In the genomic region with DNA sequence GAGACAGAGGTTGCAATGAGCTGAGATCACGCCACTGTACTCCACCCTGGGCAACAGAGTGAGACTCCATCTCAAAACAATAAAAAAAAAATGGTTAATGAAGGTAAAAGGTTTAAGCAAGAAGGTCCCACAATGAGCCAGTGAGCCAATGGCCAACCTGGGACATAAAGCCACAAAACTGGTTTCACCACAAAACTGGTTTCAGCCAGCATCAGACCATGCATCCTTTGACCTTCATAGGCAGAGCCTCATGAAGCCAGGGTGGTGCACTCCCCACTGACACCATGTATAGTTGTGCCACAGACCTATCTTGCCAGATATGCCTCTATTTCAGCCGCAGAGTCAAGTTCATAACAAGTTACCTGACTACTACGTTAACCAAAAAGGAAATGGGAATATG, we compare ENCODE assay signal across 24 cellular contexts. TPM values are rescaled to one million over a fixed set of nuclear protein-coding genes. Genes with fewer than 3 reads are reported as not detected.
DNase-seq lines count a peak whose midpoint lies in the region; ATAC-seq and TF ChIP-seq lines count a peak whose summit lies in the region.
"Had no signal": no experiment of that assay in that cellular context is flagged by ENCODE, and none has a peak within 500 bp of the region (broad histone marks: within the 10 kb centered on the region; RNA-seq: fewer than 3 reads in every experiment).

No MANE protein-coding gene starts in this region.

- CTCF ChIA-PET in mammary epithelial cell (lab: Charles Lee; ENCODE audit: low non-redundant PET): no interaction called here

- H3K4me2 ChIP-seq in mammary epithelial cell (ENCODE audit: insufficient read depth, low read depth, low read length): no peak overlapping the region
- H3K4me2 ChIP-seq: BLaER1, SK-N-SH had no signal

- no peaks in the 10 kb centered on the region for H4K20me1 ChIP-seq in mammary epithelial cell (ENCODE audit: insufficient read depth, low read length)

- no peak for DNase-seq in activated naive CD8-positive, alpha-beta T cell treated with anti-CD3 and anti-CD28 coated beads, Interleukin-2, amount 10 ng/mL, durations not matched to agents 7 days and 5 days
- no peak for DNase-seq in activated naive CD8-positive, alpha-beta T cell treated with anti-CD3 and anti-CD28 coated beads for 36 hours
- DNase-seq in mammary epithelial cell (peak; percentile 21), mesenteric fat pad (ENCODE audit: low spot score) (peak; percentile 16), transverse colon (peak; percentile 69), NCI-H82 treated with DMSO at 0.1 percent for 48 hours (lab: John Stamatoyannopoulos, UW; ENCODE audit: unreplicated experiment) (no peak)
- DNase-seq: ACHN; activated CD4-positive, alpha-beta T cell treated with anti-CD3 and anti-CD28 coated beads, Interleukin-2, amount 10 ng/mL, durations not matched to agents 7 days and 5 days; activated CD8-positive, alpha-beta memory T cell treated with anti-CD3 and anti-CD28 coated beads, Interleukin-2, amount 50 U/mL, for 48 hours; brain microvascular endothelial cell; H7; immature natural killer cell; NCI-H146; NCI-H2171; NCI-H524 treated with DMSO at 0.1 percent for 48 hours; SK-N-SH; upper lobe of right lung had no signal

- dilution Hi-C loops in mammary epithelial cell (cut with HindIII; ENCODE audit: low sequenced_read_pairs): no loop called here

- no peaks in the 10 kb centered on the region for H3K9me3 Mint-ChIP-seq in activated naive CD8-positive, alpha-beta T cell treated with anti-CD3 and anti-CD28 coated beads, Interleukin-2, amount 10 ng/mL, durations not matched to agents 7 days and 5 days
- no peaks in the 10 kb centered on the region for H3K9me3 Mint-ChIP-seq in activated naive CD8-positive, alpha-beta T cell treated with anti-CD3 and anti-CD28 coated beads for 36 hours
- H3K9me3 Mint-ChIP-seq: activated CD4-positive, alpha-beta T cell treated with anti-CD3 and anti-CD28 coated beads, Interleukin-2, amount 10 ng/mL, durations not matched to agents 7 days and 5 days; dendritic cell treated with granulocyte-macrophage colony-stimulating factor and Interleukin-4, amounts not matched to agents 40 ng/mL and 50 ng/mL, for 4 days; immature natural killer cell had no signal

- H3K4me3 ChIP-seq in mammary epithelial cell (replicated peaks in 1 of 3; ENCODE audit: insufficient read depth in 1 of 3, low read depth in 2 of 3, low read length in 3 of 3): no peak overlapping the region
- no peak overlapping the region for H3K4me3 ChIP-seq in transverse colon
- H3K4me3 ChIP-seq: adrenal gland, BLaER1, upper lobe of right lung had no signal

- TF ChIP-seq EP300 in transverse colon (IDR thresholded peaks at IDR 0.05; ENCODE audit: low read depth): peak; percentile 71

- peaks cover 23% of the 10 kb centered on the region for H3K36me3 Mint-ChIP-seq in activated naive CD8-positive, alpha-beta T cell treated with anti-CD3 and anti-CD28 coated beads, Interleukin-2, amount 10 ng/mL, durations not matched to agents 7 days and 5 days
- H3K36me3 Mint-ChIP-seq in activated naive CD8-positive, alpha-beta T cell treated with anti-CD3 and anti-CD28 coated beads for 36 hours: peaks cover 21% of the 10 kb centered on the region

- no peak overlapping the region for H3K4me3 Mint-ChIP-seq in activated naive CD8-positive, alpha-beta T cell treated with anti-CD3 and anti-CD28 coated beads, Interleukin-2, amount 10 ng/mL, durations not matched to agents 7 days and 5 days
- no peak overlapping the region for H3K4me3 Mint-ChIP-seq in activated naive CD8-positive, alpha-beta T cell treated with anti-CD3 and anti-CD28 coated beads for 36 hours
- H3K4me3 Mint-ChIP-seq: activated CD4-positive, alpha-beta T cell treated with anti-CD3 and anti-CD28 coated beads, Interleukin-2, amount 10 ng/mL, durations not matched to agents 7 days and 5 days; dendritic cell treated with granulocyte-macrophage colony-stimulating factor and Interleukin-4, amounts not matched to agents 40 ng/mL and 50 ng/mL, for 4 days; immature natural killer cell had no signal

- H3K36me3 ChIP-seq in mammary epithelial cell (ENCODE audit: insufficient read depth, low read length): peaks cover 12% of the 10 kb centered on the region
- peaks cover 0 to 9% (median 0%) of the 10 kb centered on the region in 4 donors for H3K36me3 ChIP-seq in transverse colon

- POLR2A ChIA-PET in activated naive CD8-positive, alpha-beta T cell treated with anti-CD3 and anti-CD28 coated beads, Interleukin-2, amount 10 ng/mL, durations not matched to agents 7 days and 5 days (lab: Charles Lee): no interaction called here

- TF ChIP-seq POLR2A in transverse colon (IDR thresholded peaks at IDR 0.05): peak; percentile 41

- peaks cover 12% of the 10 kb centered on the region for H3K4me1 Mint-ChIP-seq in activated naive CD8-positive, alpha-beta T cell treated with anti-CD3 and anti-CD28 coated beads, Interleukin-2, amount 10 ng/mL, durations not matched to agents 7 days and 5 days
- peaks cover 4% of the 10 kb centered on the region for H3K4me1 Mint-ChIP-seq in activated naive CD8-positive, alpha-beta T cell treated with anti-CD3 and anti-CD28 coated beads for 36 hours

- H3K27ac ChIP-seq in mammary epithelial cell (ENCODE audit: insufficient read depth, low read depth, low read length) (no peak overlapping the region), transverse colon (peak overlapping the region; percentile 67 to 78 (median 74))
- H3K27ac ChIP-seq: adrenal gland, BLaER1, brain microvascular endothelial cell, RWPE1, upper lobe of right lung, VCaP had no signal

- peak overlapping the region; percentile 29 for H3K27ac Mint-ChIP-seq in activated naive CD8-positive, alpha-beta T cell treated with anti-CD3 and anti-CD28 coated beads, Interleukin-2, amount 10 ng/mL, durations not matched to agents 7 days and 5 days
- no peak overlapping the region for H3K27ac Mint-ChIP-seq in activated naive CD8-positive, alpha-beta T cell treated with anti-CD3 and anti-CD28 coated beads for 36 hours
- H3K27ac Mint-ChIP-seq: dendritic cell treated with granulocyte-macrophage colony-stimulating factor and Interleukin-4, amounts not matched to agents 40 ng/mL and 50 ng/mL, for 4 days had no signal

- TF ChIP-seq CTCF in mammary epithelial cell (conservative IDR thresholded peaks at IDR 0.05 in 1 of 2, IDR thresholded peaks at IDR 0.05 in 1 of 2; ENCODE audit: extremely low read depth in 1 of 2, insufficient read depth in 1 of 2, low read depth in 1 of 2, low read length in 2 of 2) (no peak), transverse colon (IDR thresholded peaks at IDR 0.05) (no peak)

- H2AFZ ChIP-seq in mammary epithelial cell (ENCODE audit: low read depth, low read length): no peak overlapping the region

- no TSS peak for BruUV-seq in mammary epithelial cell (replicated peaks; lab: Mats Ljungman, UMichigan)

- no peaks in the 10 kb centered on the region for H3K79me2 ChIP-seq in mammary epithelial cell (ENCODE audit: insufficient read depth, low read length)

- ATAC-seq in activated naive CD8-positive, alpha-beta T cell treated with anti-CD3 and anti-CD28 coated beads, Interleukin-2, amount 10 ng/mL, durations not matched to agents 7 days and 5 days (ENCODE audit: low read depth): no peak
- ATAC-seq in HG03025 (IDR thresholded peaks at IDR 0.05; ENCODE audit: low FRiP score, unreplicated experiment): no peak
- ATAC-seq in GM21786 (IDR thresholded peaks at IDR 0.05; ENCODE audit: unreplicated experiment): no peak
- ATAC-seq: upper lobe of right lung had no signal

- H3K27me3 ChIP-seq in mammary epithelial cell (ENCODE audit: insufficient read depth, low read length): no peaks in the 10 kb centered on the region
- H3K27me3 ChIP-seq in transverse colon: no peaks in the 10 kb centered on the region
- H3K27me3 ChIP-seq: adrenal gland, BLaER1, brain microvascular endothelial cell, upper lobe of right lung had no signal

- intact Hi-C loops in mammary epithelial cell (cut with micrococcal nuclease): no loop called here
- intact Hi-C loops in transverse colon (cut with DNase I; ENCODE audit: low total_unique reads): no loop called here

- WGBS in mammary epithelial cell (ENCODE audit: low coverage, missing lambda C conversion rate): 97% methylated on average over 3 of the region's 3 CpGs
- WGBS in transverse colon (ENCODE audit: low coverage in 1 of 2), 2 donors: 35 to 48% methylated on average over 2 to 3 of the region's 3 CpGs

- no peaks in the 10 kb centered on the region for H3K27me3 Mint-ChIP-seq in activated naive CD8-positive, alpha-beta T cell treated with anti-CD3 and anti-CD28 coated beads, Interleukin-2, amount 10 ng/mL, durations not matched to agents 7 days and 5 days
- no peaks in the 10 kb centered on the region for H3K27me3 Mint-ChIP-seq in activated naive CD8-positive, alpha-beta T cell treated with anti-CD3 and anti-CD28 coated beads for 36 hours
- H3K27me3 Mint-ChIP-seq: activated CD4-positive, alpha-beta T cell treated with anti-CD3 and anti-CD28 coated beads, Interleukin-2, amount 10 ng/mL, durations not matched to agents 7 days and 5 days; dendritic cell treated with granulocyte-macrophage colony-stimulating factor and Interleukin-4, amounts not matched to agents 40 ng/mL and 50 ng/mL, for 4 days had no signal

- H3K9me3 ChIP-seq in mammary epithelial cell (replicated peaks; ENCODE audit: insufficient read depth, low read length) (no peaks in the 10 kb centered on the region), transverse colon (no peaks in the 10 kb centered on the region)
- H3K9me3 ChIP-seq: adrenal gland, BLaER1, SK-N-SH, upper lobe of right lung had no signal

- H3K9ac ChIP-seq in mammary epithelial cell (ENCODE audit: insufficient read depth, low read length): no peak overlapping the region
- H3K9ac ChIP-seq: BLaER1, SK-N-SH had no signal

- in situ Hi-C loops in mammary epithelial cell (cut with MboI; ENCODE audit: low sequenced_read_pairs in 2 of 2): no loop called here
- in situ Hi-C loops in transverse colon (cut with MboI; ENCODE audit: low pct_ligation_motif_present in 1 of 4, low pct_unique_long_range_greater_than_20kb in 1 of 4, low sequenced_read_pairs in 3 of 4): no loop called here

- H3K4me1 ChIP-seq in mammary epithelial cell (ENCODE audit: insufficient read depth, low read length): no peaks in the 10 kb centered on the region
- H3K4me1 ChIP-seq in transverse colon: peaks cover 0 to 32% (median 11%) of the 10 kb centered on the region in 4 donors
- H3K4me1 ChIP-seq: BLaER1, upper lobe of right lung had no signal

RNA-seq across cellular contexts. Expression of a gene that starts 41.9 kb away (rescaled TPM):
- total RNA-seq in activated naive CD8-positive, alpha-beta T cell treated with anti-CD3 and anti-CD28 coated beads, Interleukin-2, amount 10 ng/mL, durations not matched to agents 7 days and 5 days: 10 to 100 TPM; 73.5 to 80.1 TPM
- 10 to 100 TPM; 58.3 to 58.4 TPM for total RNA-seq in activated naive CD8-positive, alpha-beta T cell treated with anti-CD3 and anti-CD28 coated beads for 36 hours
- total RNA-seq in mammary epithelial cell (10 to 100 TPM; 72.5 to 75.4 TPM), mesenteric fat pad (72.8 TPM), transverse colon (100 to 1,000 TPM; 160 to 288 (median 198) TPM)
- 31.8 TPM for polyA plus RNA-seq in mammary epithelial cell
- polyA minus RNA-seq in mammary epithelial cell: 154 TPM

RNA-seq across cellular contexts. Expression of a gene that starts 53.0 kb away (rescaled TPM):
- 10 to 100 TPM; 36.6 to 42.6 TPM for total RNA-seq in activated naive CD8-positive, alpha-beta T cell treated with anti-CD3 and anti-CD28 coated beads, Interleukin-2, amount 10 ng/mL, durations not matched to agents 7 days and 5 days
- total RNA-seq in activated naive CD8-positive, alpha-beta T cell treated with anti-CD3 and anti-CD28 coated beads for 36 hours: 10 to 100 TPM; 25.9 to 30.3 TPM
- 10 to 100 TPM; 31.3 to 46.6 TPM for total RNA-seq in mammary epithelial cell
- polyA plus RNA-seq in mammary epithelial cell: 2.9 TPM
- 23.6 TPM for polyA minus RNA-seq in mammary epithelial cell
- 40.3 TPM for total RNA-seq in mesenteric fat pad
- total RNA-seq in transverse colon: 100 to 1,000 TPM in 1 of 4 donors, 10 to 100 TPM in 3; 26.9 to 199 (median 55.1) TPM

Comparison
In these comparisons a context has a peak if more than half of its experiments do, and no peak if none do; other contexts are left out.
1. DNase-seq: peak in mammary epithelial cell (single experiment), mesenteric fat pad (single experiment) and transverse colon (single experiment); none in activated naive CD8-positive, alpha-beta T cell treated with anti-CD3 and anti-CD28 coated beads, Interleukin-2, amount 10 ng/mL, durations not matched to agents 7 days and 5 days (single experiment), activated naive CD8-positive, alpha-beta T cell treated with anti-CD3 and anti-CD28 coated beads for 36 hours (single experiment) and NCI-H82 treated with DMSO at 0.1 percent for 48 hours (single experiment).